Comparison of ENCODE assay signal across 15 cellular contexts in the genomic region with DNA sequence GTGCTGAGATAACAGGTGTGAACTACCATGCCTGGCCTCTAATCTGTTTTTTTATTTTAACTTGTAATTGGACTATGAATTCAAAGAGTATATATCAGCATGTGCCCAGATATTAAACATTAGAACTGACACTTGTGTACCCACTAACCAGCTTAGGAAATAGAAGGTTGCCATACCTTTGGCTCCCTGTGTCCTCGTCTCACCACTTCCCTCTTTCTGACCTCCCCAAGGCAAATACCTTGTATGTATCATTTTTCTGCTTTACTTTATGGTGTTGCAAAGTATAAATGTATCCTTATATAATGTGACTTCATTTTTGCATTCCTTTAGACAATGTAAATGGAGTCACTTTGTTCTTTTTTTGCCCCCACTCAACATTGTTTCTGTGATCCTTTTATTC. TPM values are rescaled to one million over a fixed set of nuclear protein-coding genes. Genes with fewer than 3 reads are reported as not detected.
DNase-seq lines count a peak whose midpoint lies in the region; ATAC-seq and TF ChIP-seq lines count a peak whose summit lies in the region.
"Had no signal": no experiment of that assay in that cellular context is flagged by ENCODE, and none has a peak within 500 bp of the region (broad histone marks: within the 10 kb centered on the region; RNA-seq: fewer than 3 reads in every experiment).

No MANE protein-coding gene starts in this region.

- H3K9me3 ChIP-seq in Loucy (ENCODE audit: insufficient read depth, low read depth, low read length) (no peaks in the 10 kb centered on the region), psoas muscle (no peaks in the 10 kb centered on the region), lower lobe of right lung (no peaks in the 10 kb centered on the region)

- peaks cover 62% of the 10 kb centered on the region for H3K4me1 ChIP-seq in Loucy (ENCODE audit: insufficient read depth, low read length, poor library complexity, severe bottlenecking)
- H3K4me1 ChIP-seq in psoas muscle, result peaks cover 87% of the 10 kb centered on the region
- H3K4me1 ChIP-seq in lower lobe of right lung, result peaks cover 96% of the 10 kb centered on the region

- CTCF ChIA-PET in activated CD4-positive, alpha-beta T cell treated with anti-CD3 and anti-CD28 coated beads for 36 hours (lab: Charles Lee), result interaction anchor here (0.6 kb wide), 1 partner anchor 448 kb away, joined by 3 read pairs; no protein-coding TSS in a partner anchor

- H3K79me2 ChIP-seq in Loucy (ENCODE audit: insufficient read depth, low read length), result peaks cover 99% of the 10 kb centered on the region

- intact Hi-C loops in activated CD4-positive, alpha-beta T cell treated with anti-CD3 and anti-CD28 coated beads for 36 hours (cut with DNase I, micrococcal nuclease), result loop anchor here in 1 of 2 experiments (5.0 kb wide), 1 partner anchor 38 kb away; no protein-coding TSS in a partner anchor
- intact Hi-C loops in psoas muscle (cut with DNase I) (loop anchor here (5.0 to 10.0 kb wide), 3 partner anchors 55 to 108 kb away; no protein-coding TSS in a partner anchor), lower leg skin (cut with DNase I; ENCODE audit: low total_unique reads) (no loop called here), lower lobe of right lung (cut with DNase I) (no loop called here)

- H3K27ac ChIP-seq in psoas muscle (peak overlapping the region; percentile 19), lower lobe of right lung (no peak overlapping the region)
- H3K27ac ChIP-seq: SK-N-MC, skin epidermis had no signal

- H3K27me3 ChIP-seq in Loucy (ENCODE audit: insufficient read depth, low read length, poor library complexity, severe bottlenecking) (no peaks in the 10 kb centered on the region), psoas muscle (ENCODE audit: insufficient read depth in 3 of 3, low read length in 2 of 3) (no peaks in the 10 kb centered on the region), lower lobe of right lung (ENCODE audit: low read depth) (no peaks in the 10 kb centered on the region)

- peak overlapping the region; percentile 22 for H3K4me3 ChIP-seq in Loucy (ENCODE audit: low read length, poor library complexity, severe bottlenecking)
- no peak overlapping the region for H3K4me3 ChIP-seq in psoas muscle
- no peak overlapping the region for H3K4me3 ChIP-seq in lower leg skin (ENCODE audit: low read depth, poor library complexity, severe bottlenecking)
- no peak overlapping the region for H3K4me3 ChIP-seq in lower lobe of right lung
- H3K4me3 ChIP-seq: SK-N-MC, skin epidermis had no signal

- DNase-seq in activated CD4-positive, alpha-beta T cell treated with anti-CD3 and anti-CD28 coated beads for 36 hours, result no peak
- DNase-seq in activated CD4-positive, alpha-beta T cell treated with anti-CD3 and anti-CD28 coated beads, Interleukin-2, amount 50 U/mL, for 48 hours, result no peak
- no peak for DNase-seq in central memory CD8-positive, alpha-beta T cell (ENCODE audit: low spot score in 2 of 2)
- DNase-seq in psoas muscle (no peak), lower leg skin (ENCODE audit: low spot score in 2 of 2) (no peak), lower lobe of right lung (no peak), SHP77 treated with DMSO at 0.1 percent for 48 hours (lab: John Stamatoyannopoulos, UW) (no peak)
- DNase-seq: activated gamma-delta T cell treated with Interleukin-2 at 50 U/mL for 16 hours, Calu3, MV-4-11, NCI-H2171 treated with DMSO at 0.1 percent for 48 hours had no signal

- H3K4me2 ChIP-seq in Loucy (ENCODE audit: low read depth, low read length, poor library complexity, severe bottlenecking), result peak overlapping the region; percentile 63

- H3K36me3 Mint-ChIP-seq in activated CD4-positive, alpha-beta T cell treated with anti-CD3 and anti-CD28 coated beads for 36 hours (ENCODE audit: low read depth), result peaks cover 48% of the 10 kb centered on the region
- H3K36me3 Mint-ChIP-seq in central memory CD8-positive, alpha-beta T cell (ENCODE audit: insufficient read depth), result peaks cover 22% of the 10 kb centered on the region

- H4K20me1 ChIP-seq in Loucy (ENCODE audit: insufficient read depth, low read length, poor library complexity, severe bottlenecking), result peaks cover 99% of the 10 kb centered on the region

- H3K27me3 Mint-ChIP-seq in activated CD4-positive, alpha-beta T cell treated with anti-CD3 and anti-CD28 coated beads for 36 hours, result no peaks in the 10 kb centered on the region
- H3K27me3 Mint-ChIP-seq in central memory CD8-positive, alpha-beta T cell, result no peaks in the 10 kb centered on the region

- TF ChIP-seq CTCF in Loucy (conservative IDR thresholded peaks at IDR 0.05; ENCODE audit: low read length) (no peak), psoas muscle (IDR thresholded peaks at IDR 0.05) (no peak), lower leg skin (IDR thresholded peaks at IDR 0.05) (no peak), lower lobe of right lung (IDR thresholded peaks at IDR 0.05) (no peak)

- H3K9me2 ChIP-seq in Loucy (replicated peaks; ENCODE audit: low read depth, low read length), result no peaks in the 10 kb centered on the region

- no peak overlapping the region for H3K4me3 Mint-ChIP-seq in activated CD4-positive, alpha-beta T cell treated with anti-CD3 and anti-CD28 coated beads for 36 hours
- H3K4me3 Mint-ChIP-seq in central memory CD8-positive, alpha-beta T cell, result peak overlapping the region; percentile 78

- H2AFZ ChIP-seq in Loucy (ENCODE audit: low read length), result no peak overlapping the region

- H3K4me1 Mint-ChIP-seq in activated CD4-positive, alpha-beta T cell treated with anti-CD3 and anti-CD28 coated beads for 36 hours, result peaks cover 90% of the 10 kb centered on the region
- peaks cover 89% of the 10 kb centered on the region for H3K4me1 Mint-ChIP-seq in central memory CD8-positive, alpha-beta T cell

- peak overlapping the region; percentile 81 for H3K27ac Mint-ChIP-seq in activated CD4-positive, alpha-beta T cell treated with anti-CD3 and anti-CD28 coated beads for 36 hours
- peak overlapping the region; percentile 88 for H3K27ac Mint-ChIP-seq in central memory CD8-positive, alpha-beta T cell (ENCODE audit: low read depth)

- H3F3A ChIP-seq in Loucy (ENCODE audit: low read depth), result peaks cover 6% of the 10 kb centered on the region; the same call in 1 of the 2 replicates

- H3K36me3 ChIP-seq in Loucy (ENCODE audit: insufficient read depth, low read length) (peaks cover 7% of the 10 kb centered on the region; the same call in 1 of the 2 replicates), psoas muscle (ENCODE audit: insufficient read depth in 1 of 2, low read depth in 1 of 2) (peaks cover 0 to 3% of the 10 kb centered on the region in 2 donors), lower lobe of right lung (peaks cover 6% of the 10 kb centered on the region)

- POLR2A ChIA-PET in activated CD4-positive, alpha-beta T cell treated with anti-CD3 and anti-CD28 coated beads for 36 hours (lab: Charles Lee), result no interaction called here

- 36 to 74% (median 50%) methylated on average over 1 of the region's 1 CpG for WGBS in psoas muscle, 3 donors
- 71 to 76% methylated on average over 1 of the region's 1 CpG for WGBS in lower leg skin, 2 donors

- no peaks in the 10 kb centered on the region for H3K9me3 Mint-ChIP-seq in activated CD4-positive, alpha-beta T cell treated with anti-CD3 and anti-CD28 coated beads for 36 hours (ENCODE audit: low read depth)
- H3K9me3 Mint-ChIP-seq in central memory CD8-positive, alpha-beta T cell, result no peaks in the 10 kb centered on the region

- no peak overlapping the region for H3K9ac ChIP-seq in Loucy (ENCODE audit: low read depth, low read length, poor library complexity, severe bottlenecking)

- no peak for TF ChIP-seq POLR2A in lower leg skin (IDR thresholded peaks at IDR 0.05)

- no peak for ATAC-seq in activated CD4-positive, alpha-beta T cell treated with anti-CD3 and anti-CD28 coated beads for 36 hours
- ATAC-seq in central memory CD8-positive, alpha-beta T cell (replicated peaks; ENCODE audit: extremely low read depth, poor library complexity, severe bottlenecking), result no peak
- no peak for ATAC-seq in psoas muscle
- no peak for ATAC-seq in lower lobe of right lung
- ATAC-seq: activated CD4-positive, CD25-positive, alpha-beta regulatory T cell treated with anti-CD3 and anti-CD28 coated beads, Interleukin-2, amount 50 U/mL, for 24 hours had no signal

RNA-seq across cellular contexts. Expression of a gene that starts 9.1 kb away (rescaled TPM):
- total RNA-seq in activated CD4-positive, alpha-beta T cell treated with anti-CD3 and anti-CD28 coated beads for 36 hours, result 100 to 1,000 TPM; 110 to 126 TPM
- total RNA-seq in psoas muscle (100 to 1,000 TPM in 1 of 4 donors, 10 to 100 TPM in 3; 58.8 to 102 (median 70.2) TPM), lower leg skin (100 to 1,000 TPM in 1 of 4 donors, 10 to 100 TPM in 3; 74.2 to 119 (median 88.6) TPM), lower lobe of right lung (98.0 TPM)
- 10 to 100 TPM; 19.7 to 43.2 (median 26.8) TPM for polyA plus RNA-seq in psoas muscle

Comparison
In these comparisons a context has a peak if more than half of its experiments do, and no peak if none do; other contexts are left out.
1. intact Hi-C loops: an anchor here in psoas muscle (5.0 to 10.0 kb wide); none called in lower leg skin and lower lobe of right lung.